Comparison of ENCODE assay signal across 9 cellular contexts in the genomic region with DNA sequence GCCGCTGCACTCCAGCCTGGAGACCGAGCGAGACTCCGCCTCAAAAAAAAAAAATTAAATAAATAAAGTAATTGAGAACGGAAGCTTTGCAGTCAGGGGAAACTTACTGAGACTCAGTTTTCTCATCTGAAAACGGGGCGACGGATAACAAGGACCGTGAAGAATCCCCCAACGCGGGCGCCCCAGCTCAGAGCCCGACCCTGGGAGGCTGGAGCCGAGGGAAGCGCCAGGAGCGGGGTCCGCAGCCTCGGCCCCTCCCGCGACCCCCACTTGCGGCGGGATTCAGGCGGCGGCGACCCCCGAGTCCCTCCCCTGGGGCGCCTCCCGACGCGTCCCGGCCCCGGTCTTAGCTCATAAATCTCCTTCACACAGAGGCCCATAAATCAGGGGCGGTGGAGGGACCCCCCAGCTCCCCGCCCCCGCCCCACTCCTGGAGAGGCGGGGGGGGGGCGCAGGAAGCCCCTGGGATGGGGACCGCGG. TPM values are rescaled to one million over a fixed set of nuclear protein-coding genes. Genes with fewer than 3 reads are reported as not detected.
DNase-seq lines count a peak whose midpoint lies in the region; ATAC-seq, FAIRE-seq and TF ChIP-seq lines count a peak whose summit lies in the region.
"Had no signal": no experiment of that assay in that cellular context is flagged by ENCODE, and none has a peak within 500 bp of the region (broad histone marks: within the 10 kb centered on the region; RNA-seq: fewer than 3 reads in every experiment).

No MANE protein-coding gene starts in this region.

- H3K9ac ChIP-seq in K562 (ENCODE audit: insufficient read depth in 1 of 2, low read depth in 2 of 2, low read length in 2 of 2) = peak overlapping the region in 1 of 2 experiments; percentile 80; a peak in 2 of 4 replicates
- H3K9ac ChIP-seq in HepG2 (ENCODE audit: insufficient read depth, low read depth, low read length) = no peak overlapping the region

- DNase-seq in Right ventricle myocardium inferior (ENCODE audit: missing footprints) (no peak), left ventricle myocardium superior (no peak), K562 (ENCODE audit: extremely low read depth in 1 of 4, low spot score in 3 of 4) (no peak), HepG2 (ENCODE audit: low spot score) (no peak), GM19238 (ENCODE audit: insufficient read length, low spot score) (no peak), HPDE6-E6E7 (ENCODE audit: extremely low spot score) (no peak)
- DNase-seq in stimulated activated naive CD4-positive, alpha-beta T cell treated with Interleukin-2 at 50 U/mL for 16 hours (lab: John Stamatoyannopoulos, UW) = no peak

- H3K4me3 ChIP-seq in K562 (peak overlapping the region; percentile 41), HepG2 (replicated peaks in 1 of 3; ENCODE audit: insufficient read depth in 1 of 3, low read depth in 2 of 3, low read length in 3 of 3) (peak overlapping the region in 2 of 3 experiments; percentile 54 to 66; a peak in 1 of 6 replicates), urinary bladder (ENCODE audit: low read depth, low read length) (peak overlapping the region; percentile 15)

- BruUV-seq in K562 (replicated peaks; lab: Mats Ljungman, UMichigan) (no TSS peak), HepG2 (replicated peaks; lab: Mats Ljungman, UMichigan) (no TSS peak)

- no peaks in the 10 kb centered on the region for H4K20me1 ChIP-seq in K562 (replicated peaks; ENCODE audit: control insufficient read depth, insufficient read depth, low read length)
- no peaks in the 10 kb centered on the region for H4K20me1 ChIP-seq in HepG2 (ENCODE audit: insufficient read depth, low read length)

- TF ChIP-seq RAD21 in K562 (CRISPR knock-in tag; conservative IDR thresholded peaks at IDR 0.05 in 1 of 2, IDR thresholded peaks at IDR 0.05 in 1 of 2) = no peak
- TF ChIP-seq RAD21 in HepG2 (CRISPR knock-in tag; IDR thresholded peaks at IDR 0.05) = no peak

- CTCF ChIA-PET in K562 (lab: Yijun Ruan, JAX; ENCODE audit: low intra/inter-chr PET ratio) (interaction anchor here (1.0 to 2.1 kb wide), 3 partner anchors 72 to 273 kb away, joined by 3 to 20 read pairs (median 8); a partner anchor contains a TSS), HepG2 (lab: Yijun Ruan, JAX; ENCODE audit: low intra/inter-chr PET ratio, low total read pairs) (interaction anchor here (3.1 kb wide), 1 partner anchor 73 kb away, joined by 24 read pairs; no protein-coding TSS in a partner anchor)

- TF ChIP-seq EP300 in K562 (IDR thresholded peaks at IDR 0.05; ENCODE audit: low read length) (no peak), HepG2 (IDR thresholded peaks at IDR 0.05; ENCODE audit: low read depth in 2 of 2, low read length in 2 of 2) (no peak), HepG2 (CRISPR knock-in tag; IDR thresholded peaks at IDR 0.05; ENCODE audit: borderline replicate concordance) (no peak)

- in situ Hi-C loops in K562 (cut with MboI) = loop anchor here (5.0 kb wide), 1 partner anchor 72 kb away; no protein-coding TSS in a partner anchor
- in situ Hi-C loops in HepG2 (cut with HindIII; ENCODE audit: extremely low pct_ligation_motif_present, low pct_unique_long_range_greater_than_20kb) = no loop called here

- no peaks in the 10 kb centered on the region for H3K9me1 ChIP-seq in K562 (ENCODE audit: control insufficient read depth, insufficient read depth, low read length)

- H3K27ac ChIP-seq in K562 (ENCODE audit: extremely low read depth, low read depth, low read length) (no peak overlapping the region), HepG2 (ENCODE audit: extremely low read length, insufficient read depth, low read length) (no peak overlapping the region), urinary bladder (ENCODE audit: low read depth) (no peak overlapping the region)

- TF ChIP-seq CTCF in K562 (IDR thresholded peaks at IDR 0.05 in 2 of 3, conservative IDR thresholded peaks at IDR 0.05 in 1 of 3; ENCODE audit: insufficient read depth in 2 of 3, low read depth in 1 of 3, low read length in 3 of 3) (no peak), HepG2 (CRISPR knock-in tag; IDR thresholded peaks at IDR 0.05) (no peak)

- ATAC-seq in Right ventricle myocardium inferior (peak; percentile 9), left ventricle myocardium superior (no peak), K562 (no peak; the same call in 1 of the 3 replicates), HepG2 (no peak)

- H3K79me2 ChIP-seq in K562 (ENCODE audit: control insufficient read depth, insufficient read depth, low read length) (no peaks in the 10 kb centered on the region), HepG2 (ENCODE audit: insufficient read depth, low read length) (no peaks in the 10 kb centered on the region)

- TF ChIP-seq POLR2A in K562 (conservative IDR thresholded peaks at IDR 0.05) = no peak
- no peak for TF ChIP-seq POLR2A in HepG2 (IDR thresholded peaks at IDR 0.05; ENCODE audit: insufficient read depth in 1 of 2, low read depth in 2 of 2, low read length in 2 of 2)

- no peak for FAIRE-seq in K562 (lab: Jason Lieb, UNC)
- FAIRE-seq in HepG2 (lab: Jason Lieb, UNC) = no peak

- 10% methylated on average over 12 of the region's 39 CpGs for WGBS in K562 (ENCODE audit: insufficient coverage, low coverage, missing lambda C conversion rate)
- 20% methylated on average over 15 of the region's 39 CpGs for WGBS in HepG2 (ENCODE audit: low lambda C conversion rate)
- 2% methylated on average over 39 of the region's 39 CpGs for WGBS in urinary bladder

- no peaks in the 10 kb centered on the region for H3K9me3 ChIP-seq in K562 (replicated peaks; ENCODE audit: control insufficient read depth, insufficient read depth, low read depth, low read length)
- H3K9me3 ChIP-seq in HepG2 (ENCODE audit: low read length) = no peaks in the 10 kb centered on the region

- H3K4me1 ChIP-seq in K562 (replicated peaks in 1 of 2; ENCODE audit: control insufficient read depth in 2 of 2, insufficient read depth in 2 of 2, low read length in 2 of 2) (peaks cover 0 to 12% of the 10 kb centered on the region in 2 experiments; a peak in 3 of 5 replicates), HepG2 (ENCODE audit: insufficient read depth, low read length) (peaks cover 5% of the 10 kb centered on the region; the same call in 1 of the 2 replicates), urinary bladder (ENCODE audit: insufficient read depth) (no peaks in the 10 kb centered on the region)

- H3K36me3 ChIP-seq in K562 (ENCODE audit: control insufficient read depth, insufficient read depth, low read length) (no peaks in the 10 kb centered on the region), HepG2 (replicated peaks in 1 of 2; ENCODE audit: control insufficient read depth in 1 of 2, insufficient read depth in 2 of 2, low read length in 2 of 2) (no peaks in the 10 kb centered on the region), urinary bladder (ENCODE audit: insufficient read depth) (no peaks in the 10 kb centered on the region)

- H3K27me3 ChIP-seq in K562 (ENCODE audit: control insufficient read depth in 2 of 2, insufficient read depth in 2 of 2, low read length in 2 of 2) (peaks cover 0 to 5% of the 10 kb centered on the region in 2 experiments; a peak in 2 of 5 replicates), HepG2 (ENCODE audit: control insufficient read depth in 1 of 2, insufficient read depth in 2 of 2, low read length in 2 of 2) (peaks cover 2 to 32% of the 10 kb centered on the region in 2 experiments)

- POLR2A ChIA-PET in K562 (lab: Yijun Ruan, JAX) = interaction anchor here (0.7 kb wide), 1 partner anchor 400 kb away, joined by 3 read pairs; no protein-coding TSS in a partner anchor
- POLR2A ChIA-PET in HepG2 (lab: Yijun Ruan, JAX) = interaction anchor here (0.6 kb wide), 1 partner anchor 257 kb away, joined by 3 read pairs; a partner anchor contains a TSS

- H2AFZ ChIP-seq in K562 (ENCODE audit: low read depth, low read length) = peak overlapping the region; percentile 89
- H2AFZ ChIP-seq in HepG2 (ENCODE audit: low read length) = no peak overlapping the region

- peak overlapping the region; percentile 77 for H3K4me2 ChIP-seq in K562 (ENCODE audit: insufficient read depth, low read length)
- H3K4me2 ChIP-seq in HepG2 (ENCODE audit: low read depth, low read length) = peak overlapping the region; percentile 83

- intact Hi-C loops in Right ventricle myocardium inferior (cut with DNase I) (loop anchor here (5.0 kb wide), 1 partner anchor 387 kb away; a partner anchor contains a TSS), left ventricle myocardium superior (cut with micrococcal nuclease) (no loop called here), K562 (cut with micrococcal nuclease) (loop anchor here (1.0 kb wide), 1 partner anchor 72 kb away; no protein-coding TSS in a partner anchor), HepG2 (cut with micrococcal nuclease; ENCODE audit: unreplicated experiment) (loop anchor here (1.0 kb wide), 1 partner anchor 72 kb away; no protein-coding TSS in a partner anchor)

RNA-seq across cellular contexts. Expression of a gene that starts 10.3 kb away (rescaled TPM):
- total RNA-seq in Right ventricle myocardium inferior (not detected), left ventricle myocardium superior (not detected), K562 (2014; rRNA removed) (not detected in 2 replicates), K562 (2014; rRNA removed; fragmentation: Illumina TruSeq; extraction: Trizol) (not detected in 2 replicates), K562 (2015; rRNA removed; fragmentation: Illumina TruSeq; extraction: Trizol) (not detected in 2 replicates), K562 (2021) (not detected in 2 replicates), HepG2 (2016; rRNA removed; fragmentation: Illumina TruSeq; extraction: Trizol) (not detected in 2 replicates), urinary bladder (not detected)
- total RNA-seq in K562 (2011; cell fraction: chromatin; rRNA removed; ENCODE audit: low replicate concordance) = not detected in 2 replicates
- not detected in 2 replicates for total RNA-seq in K562 (2011; cell fraction: nucleolus; rRNA removed)
- total RNA-seq in K562 (2011; cell fraction: nucleoplasm; rRNA removed) = not detected in 2 replicates
- polyA plus RNA-seq in K562 (2011; rRNA removed) (not detected in 2 replicates), K562 (2014; fragmentation: Illumina TruSeq; extraction: Trizol) (not detected in 2 replicates), K562 (2014; fragmentation: Nextera tagmentation; extraction: Ambion mirVana) (not detected), K562 (2014; rRNA removed) (not detected in 2 replicates), HepG2 (2011; rRNA removed) (not detected in 2 replicates), urinary bladder (not detected)
- polyA plus RNA-seq in K562 (2011; cell fraction: cytosol; rRNA removed) = not detected in 2 replicates
- not detected in 2 replicates for polyA plus RNA-seq in K562 (2011; cell fraction: nucleus; rRNA removed)
- not detected in 2 replicates for polyA plus RNA-seq in K562 (2012)
- polyA minus RNA-seq in K562 (2011; rRNA and poly(A)+ RNA removed) = not detected in 2 replicates
- polyA minus RNA-seq in K562 (2011; cell fraction: cytosol; rRNA and poly(A)+ RNA removed) = not detected in 2 replicates
- polyA minus RNA-seq in K562 (2011; cell fraction: nucleus; rRNA and poly(A)+ RNA removed) = not detected in 2 replicates
- not detected in 2 replicates for total RNA-seq in HepG2 (2016; cell fraction: cytosol; rRNA removed; fragmentation: Illumina TruSeq; extraction: Trizol; ENCODE audit: low read depth)
- total RNA-seq in HepG2 (2016; cell fraction: insoluble cytoplasmic fraction; rRNA removed; fragmentation: Illumina TruSeq; extraction: Trizol) = not detected in 2 replicates
- not detected in 2 replicates for total RNA-seq in HepG2 (2016; cell fraction: membrane; rRNA removed; fragmentation: Illumina TruSeq; extraction: Trizol)
- total RNA-seq in HepG2 (2016; cell fraction: nucleus; rRNA removed; fragmentation: Illumina TruSeq; extraction: Trizol) = not detected in 2 replicates
- not detected in 2 replicates for polyA plus RNA-seq in HepG2 (2011; cell fraction: cytosol; rRNA removed)
- polyA plus RNA-seq in HepG2 (2011; cell fraction: nucleus; rRNA removed) = not detected in 2 replicates
- polyA plus RNA-seq in HepG2 (2012) = not detected in 2 replicates
- not detected in 2 replicates for polyA plus RNA-seq in HepG2 (2016; cell fraction: cytosol; fragmentation: Illumina TruSeq; extraction: Trizol; ENCODE audit: low read depth)
- not detected in 2 replicates for polyA plus RNA-seq in HepG2 (2016; cell fraction: insoluble cytoplasmic fraction; fragmentation: Illumina TruSeq; extraction: Trizol; ENCODE audit: low read depth)
- not detected in 2 replicates for polyA plus RNA-seq in HepG2 (2016; cell fraction: membrane; fragmentation: Illumina TruSeq; extraction: Trizol; ENCODE audit: low read depth)
- polyA plus RNA-seq in HepG2 (2016; cell fraction: nucleus; fragmentation: Illumina TruSeq; extraction: Trizol; ENCODE audit: insufficient read depth, low read depth) = not detected in 2 replicates
- not detected in 2 replicates for polyA minus RNA-seq in HepG2 (2011; rRNA and poly(A)+ RNA removed; ENCODE audit: low replicate concordance)
- polyA minus RNA-seq in HepG2 (2011; cell fraction: cytosol; rRNA and poly(A)+ RNA removed) = not detected in 2 replicates
- not detected in 2 replicates for polyA minus RNA-seq in HepG2 (2011; cell fraction: nucleus; rRNA and poly(A)+ RNA removed)
- total RNA-seq: HT1080 had no signal

RNA-seq across cellular contexts. Expression of a gene that starts 19.5 kb away (rescaled TPM):
- total RNA-seq in Right ventricle myocardium inferior = 2.2 TPM
- 0.79 TPM for total RNA-seq in left ventricle myocardium superior
- total RNA-seq in K562 (2011; cell fraction: chromatin; rRNA removed; ENCODE audit: low replicate concordance) = 0.07 TPM in 1 of 2 replicates, not detected in the other
- total RNA-seq in K562 (2011; cell fraction: nucleolus; rRNA removed) = 0.17 TPM in 1 of 2 replicates, not detected in the other
- total RNA-seq in K562 (2011; cell fraction: nucleoplasm; rRNA removed) = not detected in 2 replicates
- not detected in 2 replicates for total RNA-seq in K562 (2014; rRNA removed)
- not detected in 2 replicates for total RNA-seq in K562 (2014; rRNA removed; fragmentation: Illumina TruSeq; extraction: Trizol)
- not detected in 2 replicates for total RNA-seq in K562 (2015; rRNA removed; fragmentation: Illumina TruSeq; extraction: Trizol)
- total RNA-seq in K562 (2021) = not detected in 2 replicates
- 0.01 and 0.06 TPM in 2 replicates for polyA plus RNA-seq in K562 (2011; rRNA removed)
- 0.25 TPM in 1 of 2 replicates, not detected in the other for polyA plus RNA-seq in K562 (2011; cell fraction: cytosol; rRNA removed)
- 0.11 TPM in 1 of 2 replicates, not detected in the other for polyA plus RNA-seq in K562 (2011; cell fraction: nucleus; rRNA removed)
- polyA plus RNA-seq in K562 (2012) = 0.01 TPM in 1 of 2 replicates, not detected in the other
- not detected in 2 replicates for polyA plus RNA-seq in K562 (2014; fragmentation: Illumina TruSeq; extraction: Trizol)
- polyA plus RNA-seq in K562 (2014; fragmentation: Nextera tagmentation; extraction: Ambion mirVana) = not detected
- not detected in 2 replicates for polyA plus RNA-seq in K562 (2014; rRNA removed)
- polyA minus RNA-seq in K562 (2011; rRNA and poly(A)+ RNA removed) = 0.07 TPM in 1 of 2 replicates, not detected in the other
- 0.29 TPM in 1 of 2 replicates, not detected in the other for polyA minus RNA-seq in K562 (2011; cell fraction: cytosol; rRNA and poly(A)+ RNA removed)
- not detected in 2 replicates for polyA minus RNA-seq in K562 (2011; cell fraction: nucleus; rRNA and poly(A)+ RNA removed)
- total RNA-seq in HepG2 (2016; rRNA removed; fragmentation: Illumina TruSeq; extraction: Trizol) = not detected in 2 replicates
- not detected in 2 replicates for total RNA-seq in HepG2 (2016; cell fraction: cytosol; rRNA removed; fragmentation: Illumina TruSeq; extraction: Trizol; ENCODE audit: low read depth)
- not detected in 2 replicates for total RNA-seq in HepG2 (2016; cell fraction: insoluble cytoplasmic fraction; rRNA removed; fragmentation: Illumina TruSeq; extraction: Trizol)
- not detected in 2 replicates for total RNA-seq in HepG2 (2016; cell fraction: membrane; rRNA removed; fragmentation: Illumina TruSeq; extraction: Trizol)
- not detected in 2 replicates for total RNA-seq in HepG2 (2016; cell fraction: nucleus; rRNA removed; fragmentation: Illumina TruSeq; extraction: Trizol)
- not detected in 2 replicates for polyA plus RNA-seq in HepG2 (2011; rRNA removed)
- not detected in 2 replicates for polyA plus RNA-seq in HepG2 (2011; cell fraction: cytosol; rRNA removed)
- polyA plus RNA-seq in HepG2 (2011; cell fraction: nucleus; rRNA removed) = not detected in 2 replicates
- polyA plus RNA-seq in HepG2 (2012) = not detected in 2 replicates
- not detected in 2 replicates for polyA plus RNA-seq in HepG2 (2016; cell fraction: cytosol; fragmentation: Illumina TruSeq; extraction: Trizol; ENCODE audit: low read depth)
- polyA plus RNA-seq in HepG2 (2016; cell fraction: insoluble cytoplasmic fraction; fragmentation: Illumina TruSeq; extraction: Trizol; ENCODE audit: low read depth) = not detected in 2 replicates
- polyA plus RNA-seq in HepG2 (2016; cell fraction: membrane; fragmentation: Illumina TruSeq; extraction: Trizol; ENCODE audit: low read depth) = not detected in 2 replicates
- not detected in 2 replicates for polyA plus RNA-seq in HepG2 (2016; cell fraction: nucleus; fragmentation: Illumina TruSeq; extraction: Trizol; ENCODE audit: insufficient read depth, low read depth)
- not detected in 2 replicates for polyA minus RNA-seq in HepG2 (2011; rRNA and poly(A)+ RNA removed; ENCODE audit: low replicate concordance)
- polyA minus RNA-seq in HepG2 (2011; cell fraction: cytosol; rRNA and poly(A)+ RNA removed) = not detected in 2 replicates
- not detected in 2 replicates for polyA minus RNA-seq in HepG2 (2011; cell fraction: nucleus; rRNA and poly(A)+ RNA removed)
- total RNA-seq in urinary bladder = not detected
- 4.8 TPM for polyA plus RNA-seq in urinary bladder
- total RNA-seq: HT1080 had no signal
